33 cellular contexts compared by ENCODE assay signal in genomic region chr13:111492958-111493357, GRCh38.
DNase-seq lines count a peak whose midpoint lies in the region; ATAC-seq, FAIRE-seq and TF ChIP-seq lines count a peak whose summit lies in the region.
"Had no signal": no experiment of that assay in that cellular context is flagged by ENCODE, and none has a peak within 500 bp of the region (broad histone marks: within the 10 kb centered on the region; RNA-seq: fewer than 3 reads in every experiment).

No MANE protein-coding gene starts in this region.

- no peak overlapping the region for H3K27ac ChIP-seq in HepG2 (ENCODE audit: extremely low read length, insufficient read depth, low read length)
- H3K27ac ChIP-seq in right lobe of liver, result no peak overlapping the region
- H3K27ac ChIP-seq in K562 (ENCODE audit: extremely low read depth, low read depth, low read length), result no peak overlapping the region
- H3K27ac ChIP-seq in osteoblast (ENCODE audit: low read depth, low read length), result no peak overlapping the region
- H3K27ac ChIP-seq: 22Rv1; A549; BLaER1; BLaER1 treated with 17β-estradiol and CSF1 and Interleukin-3, amounts not matched to agents 10 nM and 100 nM; C4-2B had no signal

- H3K27me3 ChIP-seq in HepG2 (ENCODE audit: control insufficient read depth in 1 of 2, insufficient read depth in 2 of 2, low read length in 2 of 2) (peaks cover 0 to 15% of the 10 kb centered on the region in 2 experiments; a peak in 3 of 5 replicates), right lobe of liver (no peaks in the 10 kb centered on the region), K562 (ENCODE audit: control insufficient read depth in 2 of 2, insufficient read depth in 2 of 2, low read length in 2 of 2) (peaks cover 3 to 14% of the 10 kb centered on the region in 2 experiments; a peak in 2 of 5 replicates), osteoblast (ENCODE audit: insufficient read depth, low read length) (no peaks in the 10 kb centered on the region)
- H3K27me3 ChIP-seq: BLaER1 treated with 17β-estradiol and CSF1 and Interleukin-3, amounts not matched to agents 10 nM and 100 nM had no signal

- ATAC-seq in HepG2, result no peak
- ATAC-seq in right lobe of liver, result no peak
- ATAC-seq in K562, result no peak
- ATAC-seq: A549; CD8-positive, alpha-beta T cell had no signal

- no peak overlapping the region for H3K4me3 ChIP-seq in HepG2 (replicated peaks in 1 of 3; ENCODE audit: insufficient read depth in 1 of 3, low read depth in 2 of 3, low read length in 3 of 3)
- H3K4me3 ChIP-seq in right lobe of liver, result no peak overlapping the region
- H3K4me3 ChIP-seq in K562, result no peak overlapping the region
- no peak overlapping the region for H3K4me3 ChIP-seq in osteoblast (ENCODE audit: insufficient read depth, low read length)
- H3K4me3 ChIP-seq: A549; BLaER1; BLaER1 treated with 17β-estradiol and CSF1 and Interleukin-3, amounts not matched to agents 10 nM and 100 nM had no signal

- no peak for TF ChIP-seq POLR2A in HepG2 (IDR thresholded peaks at IDR 0.05; ENCODE audit: insufficient read depth in 1 of 2, low read depth in 2 of 2, low read length in 2 of 2)
- no peak for TF ChIP-seq POLR2A in right lobe of liver (IDR thresholded peaks at IDR 0.05)
- no peak for TF ChIP-seq POLR2A in K562 (conservative IDR thresholded peaks at IDR 0.05)

- no peak overlapping the region for H3K4me2 ChIP-seq in HepG2 (ENCODE audit: low read depth, low read length)
- H3K4me2 ChIP-seq in K562 (ENCODE audit: insufficient read depth, low read length), result no peak overlapping the region
- no peak overlapping the region for H3K4me2 ChIP-seq in osteoblast (ENCODE audit: insufficient read depth, low read length)
- H3K4me2 ChIP-seq: A549; BLaER1; BLaER1 treated with 17β-estradiol and CSF1 and Interleukin-3, amounts not matched to agents 10 nM and 100 nM had no signal

- no peaks in the 10 kb centered on the region for H4K20me1 ChIP-seq in HepG2 (ENCODE audit: insufficient read depth, low read length)
- H4K20me1 ChIP-seq in K562 (replicated peaks; ENCODE audit: control insufficient read depth, insufficient read depth, low read length), result no peaks in the 10 kb centered on the region
- H4K20me1 ChIP-seq in osteoblast (ENCODE audit: insufficient read depth, low read length), result no peaks in the 10 kb centered on the region
- H4K20me1 ChIP-seq: BLaER1; BLaER1 treated with 17β-estradiol and CSF1 and Interleukin-3, amounts not matched to agents 10 nM and 100 nM had no signal

- DNase-seq in HepG2 (ENCODE audit: low spot score) (no peak), right lobe of liver (no peak), K562 (ENCODE audit: extremely low read depth in 1 of 4, low spot score in 3 of 4) (no peak), osteoblast (ENCODE audit: insufficient read length, low spot score, missing footprints) (peak; percentile 44), UCSD-AML1 (lab: John Stamatoyannopoulos, UW; ENCODE audit: unreplicated experiment) (no peak), SIG-M5 (lab: John Stamatoyannopoulos, UW) (no peak)
- DNase-seq: 8988T; ACHN; AML-193; BE2C; C1 segment of cervical spinal cord; Calu3; CD4-positive, alpha-beta memory T cell; CD4-positive, alpha-beta T cell; CD4-positive, CD25-positive, alpha-beta regulatory T cell; CD8-positive, alpha-beta memory T cell; CD8-positive, alpha-beta T cell; COR-L47; DMS 273 treated with DMSO at 0.1 percent for 48 hours; DMS153; DMS53; DMS79; DMS79 treated with DMSO at 0.1 percent for 48 hours; DND-41; EL had no signal

- no peaks in the 10 kb centered on the region for H3K79me2 ChIP-seq in HepG2 (ENCODE audit: insufficient read depth, low read length)
- no peaks in the 10 kb centered on the region for H3K79me2 ChIP-seq in K562 (ENCODE audit: control insufficient read depth, insufficient read depth, low read length)
- no peaks in the 10 kb centered on the region for H3K79me2 ChIP-seq in osteoblast (ENCODE audit: insufficient read depth, low read length)

- H3K9me3 ChIP-seq in HepG2 (ENCODE audit: low read length), result no peaks in the 10 kb centered on the region
- H3K9me3 ChIP-seq in right lobe of liver, result no peaks in the 10 kb centered on the region
- H3K9me3 ChIP-seq in K562 (replicated peaks; ENCODE audit: control insufficient read depth, insufficient read depth, low read depth, low read length), result no peaks in the 10 kb centered on the region
- H3K9me3 ChIP-seq in osteoblast (ENCODE audit: low read depth, low read length), result peaks cover 3% of the 10 kb centered on the region
- H3K9me3 ChIP-seq: A549, BE2C had no signal

- POLR2A ChIA-PET in HepG2 (lab: Yijun Ruan, JAX), result no interaction called here
- POLR2A ChIA-PET in K562 (lab: Yijun Ruan, JAX), result no interaction called here

- TF ChIP-seq CTCF in HepG2 (CRISPR knock-in tag; IDR thresholded peaks at IDR 0.05) (no peak), right lobe of liver (IDR thresholded peaks at IDR 0.05) (no peak), K562 (IDR thresholded peaks at IDR 0.05 in 2 of 3, conservative IDR thresholded peaks at IDR 0.05 in 1 of 3; ENCODE audit: insufficient read depth in 2 of 3, low read depth in 1 of 3, low read length in 3 of 3) (no peak), osteoblast (IDR thresholded peaks at IDR 0.05; ENCODE audit: extremely low read depth, low read depth, low read length) (no peak)

- H3K9ac ChIP-seq in HepG2 (ENCODE audit: insufficient read depth, low read depth, low read length), result no peak overlapping the region
- H3K9ac ChIP-seq in K562 (ENCODE audit: insufficient read depth in 1 of 2, low read depth in 2 of 2, low read length in 2 of 2), result no peak overlapping the region
- H3K9ac ChIP-seq: BLaER1; BLaER1 treated with 17β-estradiol and CSF1 and Interleukin-3, amounts not matched to agents 10 nM and 100 nM had no signal

- H2AFZ ChIP-seq in HepG2 (ENCODE audit: low read length), result no peak overlapping the region
- H2AFZ ChIP-seq in K562 (ENCODE audit: low read depth, low read length), result no peak overlapping the region
- H2AFZ ChIP-seq in osteoblast (ENCODE audit: low read length), result no peak overlapping the region

- WGBS in HepG2 (ENCODE audit: low lambda C conversion rate), result 39% methylated on average over 5 of the region's 5 CpGs
- WGBS in right lobe of liver (ENCODE audit: insufficient coverage, low coverage, low lambda C conversion rate, missing lambda C conversion rate), result 74% methylated on average over 5 of the region's 5 CpGs
- 3% methylated on average over 5 of the region's 5 CpGs for WGBS in K562 (ENCODE audit: insufficient coverage, low coverage, missing lambda C conversion rate)

- in situ Hi-C loops in HepG2 (cut with HindIII; ENCODE audit: extremely low pct_ligation_motif_present, low pct_unique_long_range_greater_than_20kb), result no loop called here
- in situ Hi-C loops in K562 (cut with MboI), result loop anchor here (25.0 kb wide), 1 partner anchor 1119 kb away; no protein-coding TSS in a partner anchor

- H3K9me1 ChIP-seq in K562 (ENCODE audit: control insufficient read depth, insufficient read depth, low read length), result no peaks in the 10 kb centered on the region

- TF ChIP-seq EP300 in HepG2 (IDR thresholded peaks at IDR 0.05; ENCODE audit: low read depth in 2 of 2, low read length in 2 of 2), result no peak
- TF ChIP-seq EP300 in HepG2 (CRISPR knock-in tag; IDR thresholded peaks at IDR 0.05; ENCODE audit: borderline replicate concordance), result no peak
- no peak for TF ChIP-seq EP300 in K562 (IDR thresholded peaks at IDR 0.05; ENCODE audit: low read length)

- intact Hi-C loops in HepG2 (cut with micrococcal nuclease; ENCODE audit: unreplicated experiment) (no loop called here), right lobe of liver (cut with DNase I) (no loop called here), K562 (cut with micrococcal nuclease) (no loop called here)

- BruUV-seq in HepG2 (replicated peaks; lab: Mats Ljungman, UMichigan) (no TSS peak), K562 (replicated peaks; lab: Mats Ljungman, UMichigan) (no TSS peak)

- TF ChIP-seq RAD21 in HepG2 (CRISPR knock-in tag; IDR thresholded peaks at IDR 0.05) (no peak), K562 (CRISPR knock-in tag; conservative IDR thresholded peaks at IDR 0.05 in 1 of 2, IDR thresholded peaks at IDR 0.05 in 1 of 2) (no peak)

- H3K4me1 ChIP-seq in HepG2 (ENCODE audit: insufficient read depth, low read length), result no peaks in the 10 kb centered on the region
- no peaks in the 10 kb centered on the region for H3K4me1 ChIP-seq in right lobe of liver
- H3K4me1 ChIP-seq in K562 (replicated peaks in 1 of 2; ENCODE audit: control insufficient read depth in 2 of 2, insufficient read depth in 2 of 2, low read length in 2 of 2), result no peaks in the 10 kb centered on the region
- H3K4me1 ChIP-seq in osteoblast (ENCODE audit: insufficient read depth, low read length), result no peaks in the 10 kb centered on the region
- H3K4me1 ChIP-seq: A549, BE2C, Caco-2 had no signal

- CTCF ChIA-PET in HepG2 (lab: Yijun Ruan, JAX; ENCODE audit: low intra/inter-chr PET ratio, low total read pairs) (no interaction called here), K562 (lab: Yijun Ruan, JAX; ENCODE audit: low intra/inter-chr PET ratio) (no interaction called here)

- FAIRE-seq in HepG2 (lab: Jason Lieb, UNC), result no peak
- FAIRE-seq in K562 (lab: Jason Lieb, UNC), result no peak
- FAIRE-seq: A204.1, A549, D721Med had no signal

- no peaks in the 10 kb centered on the region for H3K36me3 ChIP-seq in HepG2 (replicated peaks in 1 of 2; ENCODE audit: control insufficient read depth in 1 of 2, insufficient read depth in 2 of 2, low read length in 2 of 2)
- no peaks in the 10 kb centered on the region for H3K36me3 ChIP-seq in right lobe of liver
- H3K36me3 ChIP-seq in K562 (ENCODE audit: control insufficient read depth, insufficient read depth, low read length), result no peaks in the 10 kb centered on the region
- H3K36me3 ChIP-seq in osteoblast (ENCODE audit: insufficient read depth, low read length), result no peaks in the 10 kb centered on the region
- H3K36me3 ChIP-seq: BE2C; BLaER1; BLaER1 treated with 17β-estradiol and CSF1 and Interleukin-3, amounts not matched to agents 10 nM and 100 nM had no signal

TF ChIP-seq in HepG2, 621 proteins besides CTCF, POLR2A, EP300 and RAD21 (continues in another document):
- peak; percentile 73; the same call in 1 of the 2 replicates for TF ChIP-seq MAFF (IDR thresholded peaks at IDR 0.05; ENCODE audit: low read depth, low read length)
- TF ChIP-seq MAFK (conservative IDR thresholded peaks at IDR 0.05 in 1 of 2, IDR thresholded peaks at IDR 0.05 in 1 of 2; ENCODE audit: low read length in 2 of 2), result peak; percentile 10 to 62; a peak in 2 of 4 replicates
- no peak for TF ChIP-seq SKI (IDR thresholded peaks at IDR 0.05; ENCODE audit: partially characterized antibody)
- TF ChIP-seq TBX2 (CRISPR knock-in tag; IDR thresholded peaks at IDR 0.05; ENCODE audit: borderline replicate concordance), result no peak
- no peak for TF ChIP-seq ZNF558 (CRISPR knock-in tag; IDR thresholded peaks at IDR 0.05; ENCODE audit: borderline replicate concordance)

TF ChIP-seq in K562, 482 proteins besides CTCF, POLR2A, EP300 and RAD21:
- peak; percentile 6; the same call in 1 of the 2 replicates for TF ChIP-seq ZNF316 (IDR thresholded peaks at IDR 0.05)
- no peak for TF ChIP-seq ZNF24 (IDR thresholded peaks at IDR 0.05)
- TF ChIP-seq FOXA3 (CRISPR knock-in tag; conservative IDR thresholded peaks at IDR 0.05 in 1 of 2, IDR thresholded peaks at IDR 0.05 in 1 of 2), result no peak

Comparison
In these comparisons a context has a peak if more than half of its experiments do, and no peak if none do; other contexts are left out.
1. Of the 241 proteins assayed by ChIP-seq in both HepG2 and K562: peak only in HepG2: MAFF and MAFK; only in K562: none; in both: none; in neither: 239.